In genomic region chr18:41763361-41763760, GRCh38 we compare ENCODE assay signal across 8 cellular contexts.
"Had no signal": no experiment of that assay in that cellular context is flagged by ENCODE, and none has a peak within 500 bp of the region (broad histone marks: within the 10 kb centered on the region; RNA-seq: fewer than 3 reads in every experiment).

No MANE protein-coding gene starts in this region.

- DNase-seq: GDM1, GF-D8 had no signal

- H3K4me3 ChIP-seq: GM12878 had no signal

- ATAC-seq: GM12878 had no signal

- FAIRE-seq: G401.6, GM12878, GM12891, GM12892, GM18507, GM19239 had no signal
